In genomic region chr3:115475178-115476041, GRCh38 we compare ENCODE assay signal across 18 cellular contexts.
"Had no signal": no experiment of that assay in that cellular context is flagged by ENCODE, and none has a peak within 500 bp of the region (broad histone marks: within the 10 kb centered on the region; RNA-seq: fewer than 3 reads in every experiment).

No MANE protein-coding gene starts in this region.

- H3K27ac Mint-ChIP-seq: activated CD4-positive, alpha-beta T cell treated with anti-CD3 and anti-CD28 coated beads, Interleukin-2, amount 10 ng/mL, durations not matched to agents 24 days and 14 days; activated CD8-positive, alpha-beta T cell treated with anti-CD3 and anti-CD28 coated beads, Interleukin-2, amount 10 ng/mL, durations not matched to agents 7 days and 5 days; activated naive CD4-positive, alpha-beta T cell treated with anti-CD3 and anti-CD28 coated beads, Interleukin-2, amount 50 U/mL, for 72 hours; activated T-cell treated with anti-CD3 and anti-CD28 coated beads, Interleukin-2, amount 50 U/mL, for 72 hours; effector memory CD8-positive, alpha-beta T cell; naive B cell; stimulated activated memory B cell treated with anti-CD40 and anti-IgM and Interleukin-4, amounts not matched to agents 10 μg/mL and 1 μg/mL and 100 μg/mL, for 72 hours had no signal

- H3K36me3 ChIP-seq: neutrophil, tibial artery, vagina had no signal

- H3K4me3 Mint-ChIP-seq: activated CD4-positive, alpha-beta T cell treated with anti-CD3 and anti-CD28 coated beads, Interleukin-2, amount 10 ng/mL, durations not matched to agents 24 days and 14 days; activated CD8-positive, alpha-beta T cell treated with anti-CD3 and anti-CD28 coated beads, Interleukin-2, amount 10 ng/mL, durations not matched to agents 7 days and 5 days; activated T-cell treated with anti-CD3 and anti-CD28 coated beads, Interleukin-2, amount 50 U/mL, for 72 hours; effector memory CD8-positive, alpha-beta T cell; naive B cell; stimulated activated memory B cell treated with anti-CD40 and anti-IgM and Interleukin-4, amounts not matched to agents 10 μg/mL and 1 μg/mL and 100 μg/mL, for 72 hours had no signal

- H3K36me3 Mint-ChIP-seq: activated naive CD4-positive, alpha-beta T cell treated with anti-CD3 and anti-CD28 coated beads, Interleukin-2, amount 50 U/mL, for 72 hours; naive B cell; stimulated activated memory B cell treated with anti-CD40 and anti-IgM and Interleukin-4, amounts not matched to agents 10 μg/mL and 1 μg/mL and 100 μg/mL, for 72 hours had no signal

- ATAC-seq: activated CD8-positive, alpha-beta T cell treated with anti-CD3 and anti-CD28 coated beads, Interleukin-2, amount 10 ng/mL, durations not matched to agents 7 days and 5 days; activated naive CD4-positive, alpha-beta T cell treated with anti-CD3 and anti-CD28 coated beads, Interleukin-2, amount 50 U/mL, for 72 hours; activated T-cell treated with anti-CD3 and anti-CD28 coated beads, Interleukin-2, amount 50 U/mL, for 72 hours; effector memory CD8-positive, alpha-beta T cell; stimulated activated memory B cell treated with anti-CD40 and anti-IgM and Interleukin-4, amounts not matched to agents 10 μg/mL and 1 μg/mL and 100 μg/mL, for 72 hours had no signal

- H3K4me3 ChIP-seq: tibial artery, vagina had no signal

- H3K27ac ChIP-seq: epithelial cell of prostate, neutrophil, parathyroid adenoma, tibial artery, vagina had no signal

- H3K27me3 ChIP-seq: neutrophil, tibial artery, vagina had no signal

- H3K27me3 Mint-ChIP-seq: activated CD4-positive, alpha-beta T cell treated with anti-CD3 and anti-CD28 coated beads, Interleukin-2, amount 10 ng/mL, durations not matched to agents 24 days and 14 days; stimulated activated memory B cell treated with anti-CD40 and anti-IgM and Interleukin-4, amounts not matched to agents 10 μg/mL and 1 μg/mL and 100 μg/mL, for 72 hours had no signal

- DNase-seq: activated CD4-positive, alpha-beta T cell treated with anti-CD3 and anti-CD28 coated beads, Interleukin-2, amount 10 ng/mL, durations not matched to agents 24 days and 14 days; activated CD4-positive, CD25-positive, alpha-beta regulatory T cell; activated CD8-positive, alpha-beta memory T cell treated with anti-CD3 and anti-CD28 coated beads, Interleukin-2, amount 50 U/mL, for 4 hours; activated CD8-positive, alpha-beta T cell treated with anti-CD3 and anti-CD28 coated beads, Interleukin-2, amount 10 ng/mL, durations not matched to agents 7 days and 5 days; activated gamma-delta T cell; activated T-cell treated with anti-CD3 and anti-CD28 coated beads, Interleukin-2, amount 50 U/mL, for 72 hours; central memory CD4-positive, alpha-beta T cell; effector memory CD8-positive, alpha-beta T cell; mammary epithelial cell; naive B cell; stimulated activated CD4-positive, alpha-beta T cell treated with anti-CD3 and anti-CD28 coated beads, Interleukin-2, amount 100 ng/mL, for 48 hours; tibial artery had no signal

- H3K9me3 Mint-ChIP-seq: activated CD4-positive, alpha-beta T cell treated with anti-CD3 and anti-CD28 coated beads, Interleukin-2, amount 10 ng/mL, durations not matched to agents 24 days and 14 days; activated naive CD4-positive, alpha-beta T cell treated with anti-CD3 and anti-CD28 coated beads, Interleukin-2, amount 50 U/mL, for 72 hours; activated T-cell treated with anti-CD3 and anti-CD28 coated beads, Interleukin-2, amount 50 U/mL, for 72 hours; effector memory CD8-positive, alpha-beta T cell; naive B cell; stimulated activated memory B cell treated with anti-CD40 and anti-IgM and Interleukin-4, amounts not matched to agents 10 μg/mL and 1 μg/mL and 100 μg/mL, for 72 hours had no signal

- H3K9me3 ChIP-seq: neutrophil, tibial artery, vagina had no signal

- H3K4me1 ChIP-seq: parathyroid adenoma, tibial artery, vagina had no signal

- H3K4me1 Mint-ChIP-seq: activated CD4-positive, alpha-beta T cell treated with anti-CD3 and anti-CD28 coated beads, Interleukin-2, amount 10 ng/mL, durations not matched to agents 24 days and 14 days; naive B cell; stimulated activated memory B cell treated with anti-CD40 and anti-IgM and Interleukin-4, amounts not matched to agents 10 μg/mL and 1 μg/mL and 100 μg/mL, for 72 hours had no signal
